14 cellular contexts compared by ENCODE assay signal in the genomic region with DNA sequence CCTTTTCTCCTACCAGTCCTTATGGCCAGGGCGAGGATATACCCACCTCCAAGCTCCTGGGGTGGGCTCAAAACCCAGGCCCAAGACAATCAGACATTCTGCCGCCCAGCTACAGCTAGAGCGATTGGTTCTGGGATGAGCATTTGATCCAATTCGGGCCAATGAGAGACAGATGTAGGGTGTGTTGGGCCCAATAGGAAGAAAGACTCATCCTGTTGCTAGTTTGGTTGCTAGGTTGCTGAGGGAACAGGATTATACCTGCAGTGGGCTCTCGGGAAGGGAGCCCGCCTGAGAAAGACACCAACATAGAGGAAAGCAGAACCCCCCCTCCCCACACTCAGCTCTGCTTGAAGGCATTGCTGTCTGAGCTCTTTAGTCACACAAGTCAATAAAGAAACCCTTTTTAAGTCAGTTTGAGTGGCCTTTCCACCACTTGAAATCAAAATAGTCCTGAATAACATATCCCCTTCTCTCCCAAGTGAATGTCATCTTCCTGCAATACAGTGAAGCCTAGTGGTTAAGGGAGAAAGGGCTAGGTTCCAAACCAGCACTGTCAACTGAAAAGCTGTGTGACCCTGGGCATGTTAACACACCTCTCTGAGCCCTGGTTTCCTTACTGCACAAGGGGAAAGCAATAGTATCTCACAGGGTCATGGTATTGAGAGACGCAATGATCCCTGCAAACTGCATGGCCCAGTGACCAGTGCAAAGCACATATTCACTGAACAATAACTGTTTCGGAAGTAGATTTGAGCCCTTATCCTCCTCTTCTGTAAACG. TPM values are rescaled to one million over a fixed set of nuclear protein-coding genes. Genes with fewer than 3 reads are reported as not detected.
DNase-seq lines count a peak whose midpoint lies in the region; ATAC-seq, FAIRE-seq and TF ChIP-seq lines count a peak whose summit lies in the region.
"Had no signal": no experiment of that assay in that cellular context is flagged by ENCODE, and none has a peak within 500 bp of the region (broad histone marks: within the 10 kb centered on the region; RNA-seq: fewer than 3 reads in every experiment).

No MANE protein-coding gene starts in this region.

- no peaks in the 10 kb centered on the region for H3K27me3 Mint-ChIP-seq in nephron (ENCODE audit: low read depth)

- H3K36me3 ChIP-seq in HepG2 (replicated peaks in 1 of 2; ENCODE audit: control insufficient read depth in 1 of 2, insufficient read depth in 2 of 2, low read length in 2 of 2): peaks cover 8 to 10% of the 10 kb centered on the region in 2 experiments; a peak in 4 of 5 replicates
- H3K36me3 ChIP-seq in right lobe of liver: peaks cover 0 to 21% (median 2%) of the 10 kb centered on the region in 4 donors
- no peaks in the 10 kb centered on the region for H3K36me3 ChIP-seq in uterus

- DNase-seq in HepG2 (ENCODE audit: low spot score) (no peak), right lobe of liver (no peak), coronary artery (ENCODE audit: low spot score) (no peak), uterus (no peak), NCI-H1105 (lab: John Stamatoyannopoulos, UW) (no peak)
- DNase-seq: activated CD8-positive, alpha-beta memory T cell treated with anti-CD3 and anti-CD28 coated beads, Interleukin-2, amount 50 U/mL, for 4 hours; activated naive CD4-positive, alpha-beta T cell treated with anti-CD3 and anti-CD28 coated beads for 36 hours; GF-D8; midbrain; NCI-H226; SW 1271 had no signal

- H3K4me1 Mint-ChIP-seq in nephron: peaks cover 46% of the 10 kb centered on the region

- TF ChIP-seq RAD21 in HepG2 (CRISPR knock-in tag; IDR thresholded peaks at IDR 0.05): no peak

- H2AFZ ChIP-seq in HepG2 (ENCODE audit: low read length): no peak overlapping the region

- no peak for TF ChIP-seq CTCF in HepG2 (CRISPR knock-in tag; IDR thresholded peaks at IDR 0.05)
- no peak for TF ChIP-seq CTCF in right lobe of liver (IDR thresholded peaks at IDR 0.05)
- no peak for TF ChIP-seq CTCF in coronary artery (IDR thresholded peaks at IDR 0.05)
- no peak for TF ChIP-seq CTCF in nephron (IDR thresholded peaks at IDR 0.05; ENCODE audit: unreplicated experiment in 3 of 3)
- TF ChIP-seq CTCF in uterus (IDR thresholded peaks at IDR 0.05): no peak

- WGBS in HepG2 (ENCODE audit: low lambda C conversion rate): 95% methylated on average over 8 of the region's 9 CpGs
- WGBS in right lobe of liver (ENCODE audit: insufficient coverage, low coverage, low lambda C conversion rate, missing lambda C conversion rate): 83% methylated on average over 4 of the region's 9 CpGs

- POLR2A ChIA-PET in HepG2 (lab: Yijun Ruan, JAX): no interaction called here

- H4K20me1 ChIP-seq in HepG2 (ENCODE audit: insufficient read depth, low read length): 0 out of 2 replicates have a peak, but pooled peaks cover 3% of the 10 kb centered on the region

- no peak for ATAC-seq in HepG2
- ATAC-seq in right lobe of liver: no peak
- ATAC-seq in HG03571 (IDR thresholded peaks at IDR 0.05; ENCODE audit: unreplicated experiment): no peak
- ATAC-seq in HG02571 (IDR thresholded peaks at IDR 0.05; ENCODE audit: unreplicated experiment): no peak

- CTCF ChIA-PET in HepG2 (lab: Yijun Ruan, JAX; ENCODE audit: low intra/inter-chr PET ratio, low total read pairs): no interaction called here

- intact Hi-C loops in HepG2 (cut with micrococcal nuclease; ENCODE audit: unreplicated experiment): no loop called here
- intact Hi-C loops in right lobe of liver (cut with DNase I): no loop called here
- intact Hi-C loops in uterus (cut with DNase I; ENCODE audit: low total_unique reads): no loop called here

- H3K9me3 ChIP-seq in HepG2 (ENCODE audit: low read length) (no peaks in the 10 kb centered on the region), right lobe of liver (no peaks in the 10 kb centered on the region), uterus (no peaks in the 10 kb centered on the region)

- H3K27ac Mint-ChIP-seq in nephron: peak overlapping the region in 2 of 3 experiments; percentile 24 to 52
- H3K27ac Mint-ChIP-seq: activated naive CD4-positive, alpha-beta T cell treated with anti-CD3 and anti-CD28 coated beads for 36 hours had no signal

- no peak overlapping the region for H3K4me2 ChIP-seq in HepG2 (ENCODE audit: low read depth, low read length)

- H3K27ac ChIP-seq in HepG2 (ENCODE audit: extremely low read length, insufficient read depth, low read length) (no peak overlapping the region), right lobe of liver (no peak overlapping the region), coronary artery (peak overlapping the region; percentile 38 to 74), uterus (peak overlapping the region; percentile 38 to 72)

- no peak overlapping the region for H3K9ac ChIP-seq in HepG2 (ENCODE audit: insufficient read depth, low read depth, low read length)

- H3K4me3 Mint-ChIP-seq in nephron: no peak overlapping the region
- H3K4me3 Mint-ChIP-seq: activated naive CD4-positive, alpha-beta T cell treated with anti-CD3 and anti-CD28 coated beads for 36 hours had no signal

- no peak for FAIRE-seq in HepG2 (lab: Jason Lieb, UNC)

- H3K4me1 ChIP-seq in HepG2 (ENCODE audit: insufficient read depth, low read length) (no peaks in the 10 kb centered on the region), right lobe of liver (peaks cover 0 to 4% (median 0%) of the 10 kb centered on the region in 4 donors), uterus (peaks cover 7 to 27% of the 10 kb centered on the region in 2 donors)

- H3K4me3 ChIP-seq in HepG2 (replicated peaks in 1 of 3; ENCODE audit: insufficient read depth in 1 of 3, low read depth in 2 of 3, low read length in 3 of 3): no peak overlapping the region
- no peak overlapping the region for H3K4me3 ChIP-seq in right lobe of liver
- no peak overlapping the region for H3K4me3 ChIP-seq in coronary artery
- H3K4me3 ChIP-seq in uterus: no peak overlapping the region

- H3K27me3 ChIP-seq in HepG2 (ENCODE audit: control insufficient read depth in 1 of 2, insufficient read depth in 2 of 2, low read length in 2 of 2): no peaks in the 10 kb centered on the region
- H3K27me3 ChIP-seq in right lobe of liver: no peaks in the 10 kb centered on the region
- H3K27me3 ChIP-seq in uterus: no peaks in the 10 kb centered on the region

- peaks cover 45% of the 10 kb centered on the region for H3K36me3 Mint-ChIP-seq in nephron (ENCODE audit: low read depth)

- TF ChIP-seq EP300 in HepG2 (IDR thresholded peaks at IDR 0.05; ENCODE audit: low read depth in 2 of 2, low read length in 2 of 2) (no peak), HepG2 (CRISPR knock-in tag; IDR thresholded peaks at IDR 0.05; ENCODE audit: borderline replicate concordance) (no peak)

- no TSS peak for BruUV-seq in HepG2 (replicated peaks; lab: Mats Ljungman, UMichigan)

- no peaks in the 10 kb centered on the region for H3K9me3 Mint-ChIP-seq in nephron
- H3K9me3 Mint-ChIP-seq: activated naive CD4-positive, alpha-beta T cell treated with anti-CD3 and anti-CD28 coated beads for 36 hours had no signal

- H3K79me2 ChIP-seq in HepG2 (ENCODE audit: insufficient read depth, low read length): no peaks in the 10 kb centered on the region

- TF ChIP-seq POLR2A in HepG2 (IDR thresholded peaks at IDR 0.05; ENCODE audit: insufficient read depth in 1 of 2, low read depth in 2 of 2, low read length in 2 of 2) (no peak), right lobe of liver (IDR thresholded peaks at IDR 0.05) (no peak), uterus (IDR thresholded peaks at IDR 0.05) (no peak)

- in situ Hi-C loops in HepG2 (cut with HindIII; ENCODE audit: extremely low pct_ligation_motif_present, low pct_unique_long_range_greater_than_20kb): no loop called here

RNA-seq across cellular contexts. Expression of gene ITPRIP, which starts 21.8 kb away (rescaled TPM):
- total RNA-seq in HepG2 (2016; rRNA removed; fragmentation: Illumina TruSeq; extraction: Trizol) (0.58 and 1.00 TPM in 2 replicates), right lobe of liver (1 to 10 TPM; 2.9 to 9.7 (median 7.7) TPM), uterus (10 to 100 TPM in 3 of 4 donors, 1 to 10 TPM in 1; 10.0 to 32.6 (median 22.4) TPM)
- total RNA-seq in HepG2 (2016; cell fraction: cytosol; rRNA removed; fragmentation: Illumina TruSeq; extraction: Trizol; ENCODE audit: low read depth): 0.09 and 0.10 TPM in 2 replicates
- total RNA-seq in HepG2 (2016; cell fraction: insoluble cytoplasmic fraction; rRNA removed; fragmentation: Illumina TruSeq; extraction: Trizol): 0.55 and 1.0 TPM in 2 replicates
- 0.38 and 0.53 TPM in 2 replicates for total RNA-seq in HepG2 (2016; cell fraction: membrane; rRNA removed; fragmentation: Illumina TruSeq; extraction: Trizol)
- 1.4 and 2.2 TPM in 2 replicates for total RNA-seq in HepG2 (2016; cell fraction: nucleus; rRNA removed; fragmentation: Illumina TruSeq; extraction: Trizol)
- polyA plus RNA-seq in HepG2 (2011; rRNA removed): 2.8 and 3.0 TPM in 2 replicates
- 2.7 and 3.0 TPM in 2 replicates for polyA plus RNA-seq in HepG2 (2011; cell fraction: cytosol; rRNA removed)
- 4.0 and 5.2 TPM in 2 replicates for polyA plus RNA-seq in HepG2 (2011; cell fraction: nucleus; rRNA removed)
- 1.5 and 2.5 TPM in 2 replicates for polyA plus RNA-seq in HepG2 (2012)
- polyA plus RNA-seq in HepG2 (2016; cell fraction: cytosol; fragmentation: Illumina TruSeq; extraction: Trizol; ENCODE audit: low read depth): 0.14 and 0.15 TPM in 2 replicates
- polyA plus RNA-seq in HepG2 (2016; cell fraction: insoluble cytoplasmic fraction; fragmentation: Illumina TruSeq; extraction: Trizol; ENCODE audit: low read depth): 0.71 and 1.0 TPM in 2 replicates
- polyA plus RNA-seq in HepG2 (2016; cell fraction: membrane; fragmentation: Illumina TruSeq; extraction: Trizol; ENCODE audit: low read depth): 0.26 and 0.37 TPM in 2 replicates
- 3.0 and 3.4 TPM in 2 replicates for polyA plus RNA-seq in HepG2 (2016; cell fraction: nucleus; fragmentation: Illumina TruSeq; extraction: Trizol; ENCODE audit: insufficient read depth, low read depth)
- polyA minus RNA-seq in HepG2 (2011; rRNA and poly(A)+ RNA removed; ENCODE audit: low replicate concordance): 12.8 and 29.6 TPM in 2 replicates
- polyA minus RNA-seq in HepG2 (2011; cell fraction: cytosol; rRNA and poly(A)+ RNA removed): 3.2 and 4.6 TPM in 2 replicates
- 9.7 and 10.7 TPM in 2 replicates for polyA minus RNA-seq in HepG2 (2011; cell fraction: nucleus; rRNA and poly(A)+ RNA removed)

RNA-seq across cellular contexts. Expression of gene CFAP58, which starts 37.1 kb away (rescaled TPM):
- total RNA-seq in HepG2 (2016; rRNA removed; fragmentation: Illumina TruSeq; extraction: Trizol) (not detected in 2 replicates), right lobe of liver (1 to 10 TPM in 1 of 6 experiments, under 1 TPM in 3, not detected in 2; 0.10 to 2.9 (median 0.15) TPM), uterus (1 to 10 TPM in 3 of 4 donors, under 1 TPM in 1; 0.29 to 2.2 (median 1.3) TPM)
- not detected in 2 replicates for total RNA-seq in HepG2 (2016; cell fraction: cytosol; rRNA removed; fragmentation: Illumina TruSeq; extraction: Trizol; ENCODE audit: low read depth)
- not detected in 2 replicates for total RNA-seq in HepG2 (2016; cell fraction: insoluble cytoplasmic fraction; rRNA removed; fragmentation: Illumina TruSeq; extraction: Trizol)
- total RNA-seq in HepG2 (2016; cell fraction: membrane; rRNA removed; fragmentation: Illumina TruSeq; extraction: Trizol): not detected in 2 replicates
- total RNA-seq in HepG2 (2016; cell fraction: nucleus; rRNA removed; fragmentation: Illumina TruSeq; extraction: Trizol): not detected in 2 replicates
- polyA plus RNA-seq in HepG2 (2011; rRNA removed): 0.03 TPM in 2 replicates
- not detected in 2 replicates for polyA plus RNA-seq in HepG2 (2011; cell fraction: cytosol; rRNA removed)
- 0.12 and 0.19 TPM in 2 replicates for polyA plus RNA-seq in HepG2 (2011; cell fraction: nucleus; rRNA removed)
- 0.09 TPM in 1 of 2 replicates, not detected in the other for polyA plus RNA-seq in HepG2 (2012)
- polyA plus RNA-seq in HepG2 (2016; cell fraction: cytosol; fragmentation: Illumina TruSeq; extraction: Trizol; ENCODE audit: low read depth): not detected in 2 replicates
- not detected in 2 replicates for polyA plus RNA-seq in HepG2 (2016; cell fraction: insoluble cytoplasmic fraction; fragmentation: Illumina TruSeq; extraction: Trizol; ENCODE audit: low read depth)
- polyA plus RNA-seq in HepG2 (2016; cell fraction: membrane; fragmentation: Illumina TruSeq; extraction: Trizol; ENCODE audit: low read depth): not detected in 2 replicates
- polyA plus RNA-seq in HepG2 (2016; cell fraction: nucleus; fragmentation: Illumina TruSeq; extraction: Trizol; ENCODE audit: insufficient read depth, low read depth): not detected in 2 replicates
- not detected in 2 replicates for polyA minus RNA-seq in HepG2 (2011; rRNA and poly(A)+ RNA removed; ENCODE audit: low replicate concordance)
- not detected in 2 replicates for polyA minus RNA-seq in HepG2 (2011; cell fraction: cytosol; rRNA and poly(A)+ RNA removed)
- 0.13 TPM in 1 of 2 replicates, not detected in the other for polyA minus RNA-seq in HepG2 (2011; cell fraction: nucleus; rRNA and poly(A)+ RNA removed)

RNA-seq across cellular contexts. Expression of gene GSTO2, which starts 47.5 kb away (rescaled TPM):
- total RNA-seq in HepG2 (2016; rRNA removed; fragmentation: Illumina TruSeq; extraction: Trizol) (2.1 and 3.4 TPM in 2 replicates), right lobe of liver (1 to 10 TPM; 1.4 to 5.3 (median 2.8) TPM), uterus (10 to 100 TPM in 1 of 4 donors, 1 to 10 TPM in 1, under 1 TPM in 1, not detected in 1; under 0.01 to 10.6 (median 5.6) TPM)
- 0.61 and 0.97 TPM in 2 replicates for total RNA-seq in HepG2 (2016; cell fraction: cytosol; rRNA removed; fragmentation: Illumina TruSeq; extraction: Trizol; ENCODE audit: low read depth)
- total RNA-seq in HepG2 (2016; cell fraction: insoluble cytoplasmic fraction; rRNA removed; fragmentation: Illumina TruSeq; extraction: Trizol): 1.9 and 2.5 TPM in 2 replicates
- 1.3 and 2.6 TPM in 2 replicates for total RNA-seq in HepG2 (2016; cell fraction: membrane; rRNA removed; fragmentation: Illumina TruSeq; extraction: Trizol)
- 2.4 and 3.2 TPM in 2 replicates for total RNA-seq in HepG2 (2016; cell fraction: nucleus; rRNA removed; fragmentation: Illumina TruSeq; extraction: Trizol)
- polyA plus RNA-seq in HepG2 (2011; rRNA removed): 5.8 and 7.9 TPM in 2 replicates
- polyA plus RNA-seq in HepG2 (2011; cell fraction: cytosol; rRNA removed): 5.4 TPM in 2 replicates
- 3.2 and 4.7 TPM in 2 replicates for polyA plus RNA-seq in HepG2 (2011; cell fraction: nucleus; rRNA removed)
- polyA plus RNA-seq in HepG2 (2012): 2.1 and 4.2 TPM in 2 replicates
- 1.1 and 1.5 TPM in 2 replicates for polyA plus RNA-seq in HepG2 (2016; cell fraction: cytosol; fragmentation: Illumina TruSeq; extraction: Trizol; ENCODE audit: low read depth)
- polyA plus RNA-seq in HepG2 (2016; cell fraction: insoluble cytoplasmic fraction; fragmentation: Illumina TruSeq; extraction: Trizol; ENCODE audit: low read depth): 1.4 and 1.8 TPM in 2 replicates
- 1.1 and 1.6 TPM in 2 replicates for polyA plus RNA-seq in HepG2 (2016; cell fraction: membrane; fragmentation: Illumina TruSeq; extraction: Trizol; ENCODE audit: low read depth)
- 1.4 and 2.0 TPM in 2 replicates for polyA plus RNA-seq in HepG2 (2016; cell fraction: nucleus; fragmentation: Illumina TruSeq; extraction: Trizol; ENCODE audit: insufficient read depth, low read depth)
- polyA minus RNA-seq in HepG2 (2011; rRNA and poly(A)+ RNA removed; ENCODE audit: low replicate concordance): 4.8 and 5.9 TPM in 2 replicates
- polyA minus RNA-seq in HepG2 (2011; cell fraction: cytosol; rRNA and poly(A)+ RNA removed): 0.99 and 3.0 TPM in 2 replicates
- 5.6 and 8.6 TPM in 2 replicates for polyA minus RNA-seq in HepG2 (2011; cell fraction: nucleus; rRNA and poly(A)+ RNA removed)

Comparison
In these comparisons a context has a peak if more than half of its experiments do, and no peak if none do; other contexts are left out.
1. H3K27ac ChIP-seq: peak in coronary artery (2 of 2) and uterus (2 of 2); none in HepG2 (single experiment) and right lobe of liver (0 of 3).